ENCODE assay signal across 1 cellular context in the genomic region with DNA sequence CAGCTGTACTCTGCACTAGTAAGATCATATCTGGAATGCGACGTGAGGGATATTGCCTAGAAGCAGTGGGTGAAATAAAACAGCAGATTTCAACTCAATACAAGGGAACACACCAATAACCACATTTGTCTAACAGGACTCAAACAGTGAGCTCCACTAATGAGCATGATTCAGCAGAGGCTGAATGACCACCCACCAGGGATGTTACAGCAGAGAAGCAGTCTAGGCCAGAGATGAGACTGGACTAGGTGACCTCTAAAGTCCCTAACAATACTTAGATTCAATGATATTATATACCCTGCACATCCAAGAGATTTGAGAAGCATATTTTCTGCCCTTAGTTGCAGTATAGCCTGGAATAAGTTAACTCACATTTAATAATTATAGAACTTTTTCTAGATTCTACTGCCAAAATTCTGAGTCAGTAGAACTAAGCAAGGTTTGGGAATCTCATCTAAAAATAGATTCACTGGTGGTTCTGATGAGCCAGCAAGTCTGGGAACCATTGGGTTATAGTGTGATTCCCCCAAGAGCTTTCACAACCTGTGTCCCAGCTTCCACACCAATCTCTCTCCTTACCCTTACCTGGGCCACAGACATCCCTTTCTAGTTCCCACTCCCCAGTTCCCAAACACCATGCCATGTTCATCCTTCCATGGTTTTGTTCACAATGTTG.
A peak's percentile ranks its signal among the peaks of the same experiment; 100 is the strongest.
TF ChIP-seq lines count a peak whose summit lies in the region.

No MANE protein-coding gene starts in this region.

TF ChIP-seq in K562, 482 proteins besides CTCF, POLR2A, EP300 and RAD21:
- TF ChIP-seq RBFOX2 (IDR thresholded peaks at IDR 0.05; ENCODE audit: low read depth, low read length) (peak; percentile 38; the same call in 1 of the 2 replicates), C11orf30 (IDR thresholded peaks at IDR 0.05; ENCODE audit: low read depth) (peak; percentile 25; the same call in 1 of the 2 replicates), MAFF (IDR thresholded peaks at IDR 0.05; ENCODE audit: low read length) (no peak), NFE2 (IDR thresholded peaks at IDR 0.05; ENCODE audit: low read depth) (peak; percentile 53; the same call in 1 of the 2 replicates)
